ENCODE assay signal across 8 cellular contexts in the genomic region with DNA sequence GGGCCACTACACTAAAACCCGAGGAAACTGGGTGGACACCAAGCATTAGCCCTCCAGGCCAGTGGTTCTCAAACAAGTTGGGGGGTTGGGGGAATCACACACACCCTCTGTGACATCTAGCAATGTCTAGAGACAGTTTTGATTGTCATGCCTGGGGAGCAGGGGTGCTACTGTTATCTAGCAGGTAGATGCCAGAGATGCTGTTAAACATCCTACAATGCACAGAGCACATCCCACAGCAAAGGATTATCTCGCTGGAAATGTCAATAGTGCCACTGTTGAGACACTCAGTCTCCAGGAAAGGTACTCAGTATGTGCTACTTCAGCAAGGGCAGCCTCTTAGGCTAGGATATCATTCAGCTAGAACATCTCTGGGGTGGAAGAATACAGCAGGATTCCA. TPM values are rescaled to one million over a fixed set of nuclear protein-coding genes. Genes with fewer than 3 reads are reported as not detected.
DNase-seq lines count a peak whose midpoint lies in the region; ATAC-seq and TF ChIP-seq lines count a peak whose summit lies in the region.

No MANE protein-coding gene starts in this region.

- TF ChIP-seq EP300 in SK-N-SH (IDR thresholded peaks at IDR 0.05; ENCODE audit: borderline replicate concordance in 1 of 2, low read depth in 1 of 2, low read length in 1 of 2), result no peak

- no peak for TF ChIP-seq RAD21 in SK-N-SH (IDR thresholded peaks at IDR 0.05; ENCODE audit: low read length)

- H3K79me2 ChIP-seq in SK-N-SH (ENCODE audit: insufficient read depth) (peaks cover 60% of the 10 kb centered on the region), SU-DHL-6 (ENCODE audit: insufficient read depth, low read length) (peaks cover 58% of the 10 kb centered on the region)

- H2AFZ ChIP-seq in SK-N-SH (ENCODE audit: low read depth) (no peak overlapping the region), SU-DHL-6 (ENCODE audit: low read depth, low read length, severe bottlenecking) (no peak overlapping the region)

- H3K4me3 ChIP-seq in SK-N-SH (ENCODE audit: low read depth in 2 of 2, low read length in 1 of 2) (peak overlapping the region; percentile 70 to 85), SU-DHL-6 (ENCODE audit: insufficient read depth, low read length, poor library complexity, severe bottlenecking) (peak overlapping the region; percentile 83), fibroblast of villous mesenchyme (ENCODE audit: low read depth, low read length) (peak overlapping the region; percentile 79), skeletal muscle tissue (ENCODE audit: low read length in 3 of 3) (peak overlapping the region; percentile 77 to 81 (median 77))

- CTCF ChIA-PET in SK-N-SH (lab: Yijun Ruan, JAX), result interaction anchor here (0.7 kb wide), 1 partner anchor 108 kb away, joined by 3 read pairs; no protein-coding TSS in a partner anchor

- POLR2A ChIA-PET in SK-N-SH (lab: Yijun Ruan, JAX), result no interaction called here

- H4K20me1 ChIP-seq in SK-N-SH (ENCODE audit: insufficient read depth) (peaks cover 23% of the 10 kb centered on the region), SU-DHL-6 (ENCODE audit: low read depth, low read length) (peaks cover 4% of the 10 kb centered on the region; the same call in 1 of the 2 replicates)

- H3K9me3 ChIP-seq in SK-N-SH, result no peaks in the 10 kb centered on the region
- H3K9me3 ChIP-seq in SU-DHL-6 (ENCODE audit: insufficient read depth, low read length), result no peaks in the 10 kb centered on the region
- H3K9me3 ChIP-seq in skeletal muscle tissue (ENCODE audit: control insufficient read depth in 3 of 3, low read length in 3 of 3), result no peaks in the 10 kb centered on the region

- peaks cover 5 to 14% of the 10 kb centered on the region in 2 experiments; a peak in 2 of 4 replicates for H3K4me1 ChIP-seq in SK-N-SH (ENCODE audit: control insufficient read depth in 1 of 2, insufficient read depth in 2 of 2, low read depth in 1 of 2, low read length in 1 of 2)
- H3K4me1 ChIP-seq in skeletal muscle tissue (ENCODE audit: control insufficient read depth in 3 of 3, insufficient read depth in 3 of 3, low read length in 3 of 3), result peaks cover 18 to 23% (median 19%) of the 10 kb centered on the region in 3 donors

- no peak overlapping the region for H3K27ac ChIP-seq in SK-N-SH (ENCODE audit: low read depth in 2 of 2, low read length in 1 of 2)
- H3K27ac ChIP-seq in SU-DHL-6 (ENCODE audit: low read depth, low read length), result peak overlapping the region; percentile 97; the same call in 1 of the 2 replicates
- no peak overlapping the region for H3K27ac ChIP-seq in skeletal muscle tissue (ENCODE audit: low read depth, low read length)

- ATAC-seq in SK-N-SH treated with all-trans-retinoic acid at 6 μM for 48 hours, result no peak
- ATAC-seq in GM18867 (IDR thresholded peaks at IDR 0.05; ENCODE audit: unreplicated experiment), result no peak
- ATAC-seq in HG02610 (IDR thresholded peaks at IDR 0.05; ENCODE audit: unreplicated experiment), result no peak

- H3K9me2 ChIP-seq in SK-N-SH (no peaks in the 10 kb centered on the region), SU-DHL-6 (replicated peaks; ENCODE audit: insufficient read depth, low read length) (no peaks in the 10 kb centered on the region)

- H3F3A ChIP-seq in SK-N-SH (replicated peaks; ENCODE audit: insufficient read depth) (no peaks in the 10 kb centered on the region), SU-DHL-6 (ENCODE audit: insufficient read depth) (0 out of 2 replicates have a peak, but pooled peaks cover 3% of the 10 kb centered on the region)

- peaks cover 0 to 3% of the 10 kb centered on the region in 2 experiments for H3K36me3 ChIP-seq in SK-N-SH (replicated peaks in 1 of 2; ENCODE audit: control insufficient read depth in 1 of 2, insufficient read depth in 2 of 2, low read length in 1 of 2)
- H3K36me3 ChIP-seq in SU-DHL-6 (ENCODE audit: low read length), result no peaks in the 10 kb centered on the region; the same call in 1 of the 2 replicates
- H3K36me3 ChIP-seq in skeletal muscle tissue (ENCODE audit: control insufficient read depth in 3 of 3, insufficient read depth in 3 of 3, low read length in 3 of 3), result no peaks in the 10 kb centered on the region

- DNase-seq in SK-N-SH (no peak), fibroblast of villous mesenchyme (ENCODE audit: low read depth) (no peak), DMS153 treated with DMSO at 0.1 percent for 48 hours (lab: John Stamatoyannopoulos, UW; ENCODE audit: unreplicated experiment) (no peak)

- peak overlapping the region; percentile 87 for H3K4me2 ChIP-seq in SK-N-SH
- peak overlapping the region; percentile 90 for H3K4me2 ChIP-seq in SU-DHL-6 (ENCODE audit: low read depth, low read length, poor library complexity, severe bottlenecking)

- WGBS in SK-N-SH (ENCODE audit: low lambda C conversion rate), result no CpG with 5 or more reads among the region's 2 CpGs

- TF ChIP-seq CTCF in SK-N-SH (IDR thresholded peaks at IDR 0.05), result no peak
- TF ChIP-seq CTCF in SU-DHL-6 (IDR thresholded peaks at IDR 0.05; ENCODE audit: insufficient read depth, low read length, poor library complexity, severe bottlenecking), result no peak
- no peak for TF ChIP-seq CTCF in fibroblast of villous mesenchyme (IDR thresholded peaks at IDR 0.05; ENCODE audit: insufficient read depth, low read depth, low read length)

- peak overlapping the region; percentile 89; the same call in 1 of the 2 replicates for H3K9ac ChIP-seq in SK-N-SH
- H3K9ac ChIP-seq in SU-DHL-6 (ENCODE audit: low read length), result peak overlapping the region; percentile 95
- peak overlapping the region; percentile 84 to 86 (median 85) for H3K9ac ChIP-seq in skeletal muscle tissue (ENCODE audit: low read depth in 1 of 3, low read length in 3 of 3)

- H3K27me3 ChIP-seq in SK-N-SH (ENCODE audit: insufficient read depth), result no peaks in the 10 kb centered on the region
- H3K27me3 ChIP-seq in SU-DHL-6 (ENCODE audit: low read length), result no peaks in the 10 kb centered on the region
- no peaks in the 10 kb centered on the region for H3K27me3 ChIP-seq in skeletal muscle tissue (ENCODE audit: control insufficient read depth in 3 of 3, insufficient read depth in 3 of 3, low read length in 3 of 3)

TF ChIP-seq in SK-N-SH, 30 proteins besides CTCF, POLR2A, EP300 and RAD21 (continues in another document):
- TF ChIP-seq TCF12 (IDR thresholded peaks at IDR 0.05) (no peak), RCOR1 (IDR thresholded peaks at IDR 0.05; ENCODE audit: low read length) (no peak)

TF ChIP-seq in SK-N-SH treated with all-trans-retinoic acid at 6 μM for 48 hours, 23 proteins besides CTCF, POLR2A, EP300 and RAD21:
- TF ChIP-seq ZNF8 (CRISPR knock-in tag; IDR thresholded peaks at IDR 0.05), result no peak
- no peak for TF ChIP-seq ZFP30 (CRISPR knock-in tag; IDR thresholded peaks at IDR 0.05)
- TF ChIP-seq ZNF70 (CRISPR knock-in tag; IDR thresholded peaks at IDR 0.05), result no peak
- TF ChIP-seq, protein P1, sequence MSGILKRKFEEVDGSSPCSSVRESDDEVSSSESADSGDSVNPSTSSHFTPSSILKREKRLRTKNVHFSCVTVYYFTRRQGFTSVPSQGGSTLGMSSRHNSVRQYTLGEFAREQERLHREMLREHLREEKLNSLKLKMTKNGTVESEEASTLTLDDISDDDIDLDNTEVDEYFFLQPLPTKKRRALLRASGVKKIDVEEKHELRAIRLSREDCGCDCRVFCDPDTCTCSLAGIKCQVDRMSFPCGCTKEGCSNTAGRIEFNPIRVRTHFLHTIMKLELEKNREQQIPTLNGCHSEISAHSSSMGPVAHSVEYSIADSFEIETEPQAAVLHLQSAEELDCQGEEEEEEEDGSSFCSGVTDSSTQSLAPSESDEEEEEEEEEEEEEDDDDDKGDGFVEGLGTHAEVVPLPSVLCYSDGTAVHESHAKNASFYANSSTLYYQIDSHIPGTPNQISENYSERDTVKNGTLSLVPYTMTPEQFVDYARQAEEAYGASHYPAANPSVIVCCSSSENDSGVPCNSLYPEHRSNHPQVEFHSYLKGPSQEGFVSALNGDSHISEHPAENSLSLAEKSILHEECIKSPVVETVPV (CRISPR knock-in tag; IDR thresholded peaks at IDR 0.05), result no peak

RNA-seq across cellular contexts. Expression of gene SMC1A, which starts 1.3 kb away (rescaled TPM):
- 34.6 and 34.9 TPM in 2 replicates for polyA plus RNA-seq in SK-N-SH (2012; rRNA removed)
- polyA plus RNA-seq in SK-N-SH (2012; cell fraction: cytosol; rRNA removed), result 33.3 and 36.4 TPM in 2 replicates
- 36.0 and 47.8 TPM in 2 replicates for polyA plus RNA-seq in SK-N-SH (2012; cell fraction: nucleus; rRNA removed)
- total RNA-seq in fibroblast of villous mesenchyme, result 23.3 and 26.7 TPM in 2 replicates
- 9.9 TPM for total RNA-seq in skeletal muscle tissue

RNA-seq across cellular contexts. Expression of gene RIBC1, which starts 1.5 kb away (rescaled TPM):
- polyA plus RNA-seq in SK-N-SH (2012; rRNA removed), result 0.33 and 0.45 TPM in 2 replicates
- polyA plus RNA-seq in SK-N-SH (2012; cell fraction: cytosol; rRNA removed), result 0.54 and 0.67 TPM in 2 replicates
- polyA plus RNA-seq in SK-N-SH (2012; cell fraction: nucleus; rRNA removed), result 0.69 and 1.4 TPM in 2 replicates
- total RNA-seq in fibroblast of villous mesenchyme, result 0.32 and 0.43 TPM in 2 replicates
- 0.52 TPM for total RNA-seq in skeletal muscle tissue

RNA-seq across cellular contexts. Expression of gene HSD17B10, which starts 13.0 kb away (rescaled TPM):
- 157 and 188 TPM in 2 replicates for polyA plus RNA-seq in SK-N-SH (2012; rRNA removed)
- polyA plus RNA-seq in SK-N-SH (2012; cell fraction: cytosol; rRNA removed), result 106 and 147 TPM in 2 replicates
- 97.2 and 133 TPM in 2 replicates for polyA plus RNA-seq in SK-N-SH (2012; cell fraction: nucleus; rRNA removed)
- 62.6 and 77.3 TPM in 2 replicates for total RNA-seq in fibroblast of villous mesenchyme
- 62.1 TPM for total RNA-seq in skeletal muscle tissue
